1 cellular context compared by ENCODE assay signal in genomic region chr14:55624913-55625312, GRCh38.
TF ChIP-seq lines count a peak whose summit lies in the region.

No MANE protein-coding gene starts in this region.

TF ChIP-seq in GM23338, 12 proteins besides CTCF, POLR2A, EP300 and RAD21 (continued from another document):
- TF ChIP-seq ZNF462 (CRISPR knock-in tag; IDR thresholded peaks at IDR 0.05) (no peak), CREB1 (CRISPR knock-in tag; IDR thresholded peaks at IDR 0.05; ENCODE audit: low read depth) (no peak), ETS1 (IDR thresholded peaks at IDR 0.05) (no peak)
